Comparison of ENCODE assay signal across 8 cellular contexts in the genomic region with DNA sequence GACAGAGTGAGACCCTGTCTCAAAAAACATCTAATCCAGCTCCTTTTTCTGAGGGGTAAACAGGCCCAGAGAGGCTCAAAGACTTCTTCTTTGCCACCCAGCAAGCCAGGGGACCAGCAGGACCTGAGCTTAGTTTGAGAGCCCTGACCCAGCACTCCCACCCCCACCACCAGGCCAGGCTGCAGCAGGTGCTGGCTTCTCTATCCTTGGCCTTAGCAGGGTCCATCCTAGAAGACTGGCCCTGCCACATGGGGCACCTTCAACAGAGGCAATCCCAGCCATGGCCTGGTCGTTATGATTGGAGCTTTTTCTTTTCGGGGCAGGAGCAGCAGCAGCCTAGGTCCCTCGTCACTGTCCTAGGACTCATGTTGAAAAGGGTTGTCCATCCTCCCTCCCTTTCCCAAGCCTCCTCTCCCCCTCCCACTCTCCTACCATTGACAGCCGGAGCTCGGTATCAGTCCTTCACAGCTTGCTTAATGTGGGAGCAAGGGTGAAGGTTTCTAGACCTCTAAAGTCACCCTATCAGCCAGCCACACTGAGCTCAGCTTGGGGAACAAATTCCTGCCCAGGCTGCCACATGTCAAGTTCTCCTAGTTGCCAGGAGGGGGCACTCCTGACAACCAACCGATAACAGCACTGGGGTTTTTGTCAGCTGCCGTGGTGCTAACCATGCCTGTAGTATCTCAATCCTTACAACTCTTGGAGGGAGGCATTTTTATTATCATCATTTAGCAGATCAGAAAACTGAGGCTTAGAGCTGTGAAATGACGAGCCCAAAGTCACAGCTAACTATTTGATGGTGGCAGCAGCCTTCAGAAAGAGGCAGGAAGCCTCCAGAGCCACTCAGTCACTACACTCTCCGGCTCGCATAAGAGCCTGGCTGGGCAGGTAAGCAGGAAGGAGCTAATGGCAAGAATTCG. TPM values are rescaled to one million over a fixed set of nuclear protein-coding genes. Genes with fewer than 3 reads are reported as not detected.
DNase-seq lines count a peak whose midpoint lies in the region; ATAC-seq and TF ChIP-seq lines count a peak whose summit lies in the region.

No MANE protein-coding gene starts in this region.

- H3K27ac ChIP-seq in OCI-LY3 (ENCODE audit: low read length) = no peak overlapping the region
- peak overlapping the region in 1 of 2 donors; percentile 7 for H3K27ac ChIP-seq in testis

- H3K27me3 ChIP-seq in OCI-LY3 (ENCODE audit: low read depth, low read length) (no peaks in the 10 kb centered on the region), testis (no peaks in the 10 kb centered on the region)

- peak; percentile 65 for ATAC-seq in HG03342 (IDR thresholded peaks at IDR 0.05; ENCODE audit: unreplicated experiment)
- ATAC-seq in HG03135 (IDR thresholded peaks at IDR 0.05; ENCODE audit: unreplicated experiment) = no peak

- H3K36me3 ChIP-seq in OCI-LY3 (replicated peaks; ENCODE audit: low read depth, low read length) (peaks cover 24% of the 10 kb centered on the region), testis (ENCODE audit: low read depth, missing control alignments) (no peaks in the 10 kb centered on the region)

- H3K4me1 Mint-ChIP-seq in nephron progenitor cell = peaks cover 42% of the 10 kb centered on the region

- H3K4me3 ChIP-seq in OCI-LY3 (ENCODE audit: low read length) (no peak overlapping the region), fibroblast of mammary gland (ENCODE audit: control insufficient read depth, low read depth, low read length) (no peak overlapping the region), testis (no peak overlapping the region)

- peak; percentile 67 for DNase-seq in EL
- DNase-seq in activated T-cell treated with anti-CD3 and anti-CD28 coated beads, Interleukin-2, amount 50 U/mL, for 1 hour = peak; percentile 54
- peak; percentile 77 for DNase-seq in fibroblast of mammary gland (ENCODE audit: low read depth)
- DNase-seq in nephron progenitor cell = peak; percentile 52
- peak; percentile 75 for DNase-seq in testis

- H3K9ac ChIP-seq in OCI-LY3 (ENCODE audit: low read length) = no peak overlapping the region

- H3K79me2 ChIP-seq in OCI-LY3 (ENCODE audit: low read length) = no peaks in the 10 kb centered on the region

- H3K9me3 ChIP-seq in OCI-LY3 (ENCODE audit: insufficient read depth, low read length) (no peaks in the 10 kb centered on the region), testis (no peaks in the 10 kb centered on the region)

- TF ChIP-seq CTCF in OCI-LY3 (IDR thresholded peaks at IDR 0.05; ENCODE audit: low read depth, low read length) (peak; percentile 73), fibroblast of mammary gland (conservative IDR thresholded peaks at IDR 0.05; ENCODE audit: control insufficient read depth, insufficient read depth, low read depth, low read length) (peak; percentile 82), nephron progenitor cell (IDR thresholded peaks at IDR 0.05) (peak; percentile 66), testis (IDR thresholded peaks at IDR 0.05) (peak; percentile 40 to 71 (median 64))

- peaks cover 3% of the 10 kb centered on the region; the same call in 1 of the 2 replicates for H3K4me1 ChIP-seq in OCI-LY3 (ENCODE audit: low read length)
- peaks cover 32% of the 10 kb centered on the region for H3K4me1 ChIP-seq in testis

- no peaks in the 10 kb centered on the region for H3K27me3 Mint-ChIP-seq in nephron progenitor cell (ENCODE audit: low read depth, poor library complexity)

- no peak overlapping the region for H2AFZ ChIP-seq in OCI-LY3 (ENCODE audit: low read depth, low read length)

- no peaks in the 10 kb centered on the region for H3K9me3 Mint-ChIP-seq in nephron progenitor cell

- TF ChIP-seq POLR2A in testis (IDR thresholded peaks at IDR 0.05) = no peak

- H3K4me2 ChIP-seq in OCI-LY3 (ENCODE audit: low read length) = no peak overlapping the region

- 48 to 51% methylated on average over 10 to 11 of the region's 11 CpGs for WGBS in testis, 2 donors

- no peaks in the 10 kb centered on the region; the same call in 1 of the 2 replicates for H4K20me1 ChIP-seq in OCI-LY3 (ENCODE audit: insufficient read depth, low read length)

- H3K4me3 Mint-ChIP-seq in nephron progenitor cell = no peak overlapping the region

- intact Hi-C loops in testis (cut with DNase I; ENCODE audit: low total_unique reads) = no loop called here

- peaks cover 17% of the 10 kb centered on the region for H3K36me3 Mint-ChIP-seq in nephron progenitor cell (ENCODE audit: low read depth)

- peak overlapping the region; percentile 71 for H3K27ac Mint-ChIP-seq in nephron progenitor cell

RNA-seq across cellular contexts. Expression of gene MRPL27, which starts 11.2 kb away (rescaled TPM):
- 10 to 100 TPM; 54.5 to 69.1 TPM for total RNA-seq in testis
- polyA plus RNA-seq in testis (ENCODE audit: insufficient read depth, low read depth, low replicate concordance) = 65.1 TPM

RNA-seq across cellular contexts. Expression of gene EME1, which starts 11.2 kb away (rescaled TPM):
- total RNA-seq in testis = 10 to 100 TPM; 15.6 to 19.3 TPM
- 22.8 TPM for polyA plus RNA-seq in testis (ENCODE audit: insufficient read depth, low read depth, low replicate concordance)

RNA-seq across cellular contexts. Expression of gene XYLT2, which starts 15.9 kb away (rescaled TPM):
- total RNA-seq in testis = 10 to 100 TPM; 37.6 to 47.4 TPM
- polyA plus RNA-seq in testis (ENCODE audit: insufficient read depth, low read depth, low replicate concordance) = 44.1 TPM

RNA-seq across cellular contexts. Expression of gene LRRC59, which starts 35.5 kb away (rescaled TPM):
- total RNA-seq in testis = 10 to 100 TPM; 56.0 to 62.2 TPM
- 74.4 TPM for polyA plus RNA-seq in testis (ENCODE audit: insufficient read depth, low read depth, low replicate concordance)
